In genomic region chr15:28961391-28961790, GRCh38 we compare ENCODE assay signal across 1 cellular context.
TF ChIP-seq lines count a peak whose summit lies in the region.

No MANE protein-coding gene starts in this region.

TF ChIP-seq in IMR-90, 13 proteins besides CTCF, POLR2A, EP300 and RAD21 (continued from another document):
- no peak for TF ChIP-seq MXI1 (IDR thresholded peaks at IDR 0.05; ENCODE audit: borderline replicate concordance, low read depth, low read length)
- no peak for TF ChIP-seq NFE2L2 (IDR thresholded peaks at IDR 0.05; ENCODE audit: low read depth, low read length)
- TF ChIP-seq RFX5 (IDR thresholded peaks at IDR 0.05; ENCODE audit: low read depth, low read length) = no peak
- TF ChIP-seq BHLHE40 (IDR thresholded peaks at IDR 0.05; ENCODE audit: low read depth, low read length) = no peak
- no peak for TF ChIP-seq FOS (IDR thresholded peaks at IDR 0.05; ENCODE audit: low read depth, low read length)
- no peak for TF ChIP-seq RCOR1 (IDR thresholded peaks at IDR 0.05; ENCODE audit: insufficient replicate concordance, low read length)
- TF ChIP-seq ELK1 (IDR thresholded peaks at IDR 0.05; ENCODE audit: borderline replicate concordance, low read depth, low read length) = no peak
TF ChIP-seq in IMR-90: peak in this region for 0.
